ENCODE assay signal across 8 cellular contexts in the genomic region with DNA sequence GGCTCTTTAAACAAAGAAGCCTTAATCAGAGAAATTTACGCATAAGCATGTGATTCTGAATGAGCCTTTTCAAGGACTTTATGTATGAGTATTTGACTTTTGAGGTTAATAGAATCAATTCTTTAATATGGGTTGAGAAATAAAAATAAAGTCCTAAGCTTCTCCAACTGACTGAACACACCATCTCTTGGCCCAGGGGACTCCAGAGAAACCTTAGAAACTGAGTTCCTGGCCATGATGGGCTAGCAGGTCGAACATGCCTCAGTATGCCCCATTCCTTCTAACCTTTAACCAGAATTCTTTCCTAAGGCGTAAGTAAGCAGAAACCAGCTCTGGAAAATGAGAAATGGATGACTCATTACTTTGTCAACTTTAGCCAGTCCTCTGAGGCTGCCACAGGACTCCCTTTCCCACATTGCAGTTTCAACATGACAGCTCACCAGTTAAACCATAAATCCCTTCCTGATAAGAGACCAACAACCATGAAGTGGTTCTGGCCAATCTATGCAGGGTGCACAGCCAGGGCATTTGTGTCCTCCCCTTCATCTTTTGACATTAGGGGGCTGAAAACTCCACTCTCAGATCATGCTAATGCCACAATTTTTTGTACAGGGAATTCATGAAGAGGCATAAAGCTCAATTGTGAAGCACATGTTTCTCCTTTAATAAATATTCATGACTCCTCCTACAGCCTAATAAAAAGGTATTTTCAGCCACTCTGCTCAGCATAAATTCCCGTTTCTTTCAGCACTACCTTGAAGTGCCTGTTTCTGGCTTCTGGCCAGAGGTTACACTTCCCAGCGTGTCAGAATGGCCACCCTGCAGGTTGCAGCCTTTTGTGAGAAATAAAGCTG. TPM values are rescaled to one million over a fixed set of nuclear protein-coding genes. Genes with fewer than 3 reads are reported as not detected.
DNase-seq lines count a peak whose midpoint lies in the region; ATAC-seq, FAIRE-seq and TF ChIP-seq lines count a peak whose summit lies in the region.

No MANE protein-coding gene starts in this region.

- peaks cover 49% of the 10 kb centered on the region for H3F3A ChIP-seq in PC-9 (ENCODE audit: insufficient read depth, low read depth)

- TSS peak; percentile 87 for BruUV-seq in PC-9 (replicated peaks; lab: Mats Ljungman, UMichigan)

- POLR2A ChIA-PET in PC-9 (lab: Charles Lee; ENCODE audit: unreplicated experiment): interaction anchor here (0.5 to 1.5 kb wide), 10 partner anchors 11 to 653 kb away, joined by 3 to 9 read pairs (median 4); no protein-coding TSS in a partner anchor

- peak; percentile 49 for DNase-seq in GDM1 (lab: John Stamatoyannopoulos, UW)
- DNase-seq in PC-9: peak; percentile 76 to 99
- DNase-seq in pancreas: peak in 4 of 6 donors; percentile 45 to 73 (median 62)
- DNase-seq in middle frontal gyrus (ENCODE audit: extremely low spot score, low spot score): no peak
- no peak for DNase-seq in effector memory CD4-positive, alpha-beta T cell

- no peak for TF ChIP-seq CTCF in PC-9 (conservative IDR thresholded peaks at IDR 0.05)
- TF ChIP-seq CTCF in pancreas (IDR thresholded peaks at IDR 0.05): no peak

- intact Hi-C loops in PC-9 (cut with micrococcal nuclease; ENCODE audit: unreplicated experiment) (loop anchor here (1.0 to 2.0 kb wide), 6 partner anchors 15 to 87 kb away; partner anchors contain the start of gene TM4SF1), pancreas (cut with DNase I) (no loop called here)

- H3K4me2 ChIP-seq in PC-9: peak overlapping the region; percentile 76

- H3K9me2 ChIP-seq in PC-9 (ENCODE audit: insufficient read depth): no peaks in the 10 kb centered on the region

- ATAC-seq in HG03108 (IDR thresholded peaks at IDR 0.05; ENCODE audit: unreplicated experiment): peak; percentile 54
- ATAC-seq in pancreas: peak; percentile 93 to 96 (median 95)
- ATAC-seq in GM18517 (IDR thresholded peaks at IDR 0.05; ENCODE audit: unreplicated experiment): no peak

- peaks cover 55% of the 10 kb centered on the region for H3K4me1 ChIP-seq in PC-9 (replicated peaks; ENCODE audit: insufficient read depth)
- H3K4me1 ChIP-seq in esophagus (ENCODE audit: control insufficient read depth in 2 of 2, insufficient read depth in 2 of 2, low read length in 1 of 2): no peaks in the 10 kb centered on the region
- H3K4me1 ChIP-seq in pancreas: peaks cover 8 to 31% (median 9%) of the 10 kb centered on the region in 3 donors
- H3K4me1 ChIP-seq in effector memory CD4-positive, alpha-beta T cell (ENCODE audit: control insufficient read depth, insufficient read depth, low read length, poor library complexity, severe bottlenecking): no peaks in the 10 kb centered on the region

- FAIRE-seq in pancreas (lab: Jason Lieb, UNC): no peak

- H3K36me3 ChIP-seq in PC-9 (ENCODE audit: low read depth): no peaks in the 10 kb centered on the region
- no peaks in the 10 kb centered on the region for H3K36me3 ChIP-seq in esophagus (ENCODE audit: control insufficient read depth in 2 of 2, insufficient read depth in 2 of 2, low read length in 1 of 2)
- H3K36me3 ChIP-seq in pancreas: no peaks in the 10 kb centered on the region
- no peaks in the 10 kb centered on the region for H3K36me3 ChIP-seq in effector memory CD4-positive, alpha-beta T cell (ENCODE audit: control insufficient read depth, insufficient read depth, low read length)

- H3K27ac ChIP-seq in PC-9: peak overlapping the region; percentile 100
- H3K27ac ChIP-seq in esophagus (ENCODE audit: low read depth in 2 of 2, low read length in 1 of 2): peak overlapping the region; percentile 85 to 86
- peak overlapping the region; percentile 47 to 89 (median 70) for H3K27ac ChIP-seq in pancreas
- no peak overlapping the region for H3K27ac ChIP-seq in effector memory CD4-positive, alpha-beta T cell (ENCODE audit: insufficient read depth, low read length, poor library complexity, severe bottlenecking)

- H3K4me3 ChIP-seq in PC-9 (peak overlapping the region; percentile 42; the same call in 1 of the 2 replicates), esophagus (ENCODE audit: low read depth in 1 of 2, low read length in 2 of 2) (no peak overlapping the region), pancreas (no peak overlapping the region)
- H3K4me3 ChIP-seq in effector memory CD4-positive, alpha-beta T cell (ENCODE audit: insufficient read depth, low read depth, low read length, poor library complexity, severe bottlenecking): no peak overlapping the region

- H3K27me3 ChIP-seq in PC-9 (ENCODE audit: insufficient read depth, low read depth): no peaks in the 10 kb centered on the region
- no peaks in the 10 kb centered on the region for H3K27me3 ChIP-seq in esophagus (ENCODE audit: control insufficient read depth in 1 of 2, insufficient read depth in 2 of 2, low read length in 2 of 2)
- H3K27me3 ChIP-seq in pancreas: no peaks in the 10 kb centered on the region
- no peaks in the 10 kb centered on the region for H3K27me3 ChIP-seq in effector memory CD4-positive, alpha-beta T cell (replicated peaks; ENCODE audit: control insufficient read depth, insufficient read depth, low read length, poor library complexity, severe bottlenecking)

- H2AFZ ChIP-seq in PC-9: peak overlapping the region; percentile 39

- no peaks in the 10 kb centered on the region for H3K79me2 ChIP-seq in PC-9 (ENCODE audit: low read depth)

- CTCF ChIA-PET in PC-9 (lab: Charles Lee): interaction anchor here (0.9 to 1.5 kb wide), 4 partner anchors 11 to 43 kb away, joined by 3 to 5 read pairs (median 4); partner anchors contain the start of gene TM4SF18

- H3K9me3 ChIP-seq in PC-9 (ENCODE audit: insufficient read depth, low read depth): peaks cover 17% of the 10 kb centered on the region
- H3K9me3 ChIP-seq in esophagus (ENCODE audit: control insufficient read depth in 2 of 2, insufficient read depth in 1 of 2, low read depth in 1 of 2, low read length in 1 of 2): peaks cover 0 to 3% of the 10 kb centered on the region in 2 donors
- no peaks in the 10 kb centered on the region for H3K9me3 ChIP-seq in pancreas
- H3K9me3 ChIP-seq in effector memory CD4-positive, alpha-beta T cell (ENCODE audit: control insufficient read depth, low read length): no peaks in the 10 kb centered on the region

- H4K20me1 ChIP-seq in PC-9 (ENCODE audit: insufficient read depth): no peaks in the 10 kb centered on the region

- 24% methylated on average over 5 of the region's 5 CpGs for WGBS in esophagus, 2 donors
- 6 to 9% methylated on average over 5 of the region's 5 CpGs for WGBS in pancreas, 2 donors

RNA-seq across cellular contexts. Expression of gene TM4SF18, which starts 33.3 kb away (rescaled TPM):
- not detected in 2 replicates for total RNA-seq in PC-9 (2021)
- polyA plus RNA-seq in esophagus: 1 to 10 TPM in 1 of 2 donors, under 1 TPM in 1; 0.53 to 1.2 TPM
- 10 to 100 TPM in 1 of 6 donors, 1 to 10 TPM in 5; 3.3 to 10.6 (median 3.9) TPM for total RNA-seq in pancreas
- 1 to 10 TPM; 2.4 to 6.4 TPM for polyA plus RNA-seq in pancreas

Comparison
In these comparisons a context has a peak if more than half of its experiments do, and no peak if none do; other contexts are left out.
1. DNase-seq: peak in GDM1 (single experiment), PC-9 (2 of 2) and pancreas (4 of 6); none in middle frontal gyrus (single experiment) and effector memory CD4-positive, alpha-beta T cell (0 of 3).